8 cellular contexts compared by ENCODE assay signal in the genomic region with DNA sequence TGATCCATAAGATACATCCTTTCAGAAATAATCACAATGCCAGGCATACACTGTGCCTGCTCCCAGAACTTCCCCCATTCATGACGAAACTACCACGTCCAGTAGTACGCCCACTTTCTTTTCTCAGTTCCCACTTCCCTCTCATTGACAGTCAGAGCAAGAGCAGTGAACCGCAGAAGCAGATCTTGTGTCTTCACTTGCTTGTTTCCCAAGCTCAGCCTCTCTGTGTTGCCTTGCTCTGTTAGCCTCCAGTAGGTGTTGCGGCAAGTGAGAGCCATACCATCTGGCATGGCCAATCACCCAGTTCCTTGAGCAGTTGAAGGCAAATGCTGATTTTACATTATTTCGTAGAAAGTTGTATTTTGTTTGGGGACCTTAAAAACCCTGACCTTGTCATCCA.
DNase-seq lines count a peak whose midpoint lies in the region; ATAC-seq and TF ChIP-seq lines count a peak whose summit lies in the region.

No MANE protein-coding gene starts in this region.

- peak; percentile 37 for DNase-seq in stimulated activated naive CD4-positive, alpha-beta T cell treated with Interleukin-2 at 50 U/mL for 16 hours (lab: John Stamatoyannopoulos, UW)
- no peak for DNase-seq in stimulated activated naive CD4-positive, alpha-beta T cell (lab: John Stamatoyannopoulos, UW)
- DNase-seq in SKM-1 treated with dmso at 0.1 percent for 144 hours (lab: John Stamatoyannopoulos, UW; ENCODE audit: unreplicated experiment) (peak; percentile 97), inferior parietal cortex (ENCODE audit: extremely low spot score) (peak; percentile 71), NCI-H748 (lab: John Stamatoyannopoulos, UW; ENCODE audit: unreplicated experiment) (no peak), erythroblast (lab: John Stamatoyannopoulos, UW) (no peak)
- no peak for DNase-seq in effector CD8-positive, alpha-beta T cell (lab: John Stamatoyannopoulos, UW)

- ATAC-seq in HG03045 (IDR thresholded peaks at IDR 0.05; ENCODE audit: unreplicated experiment) = peak; percentile 85

- TF ChIP-seq POLR2A in erythroblast (IDR thresholded peaks at IDR 0.05; ENCODE audit: low read length) = no peak

Comparison
In these comparisons a context has a peak if more than half of its experiments do, and no peak if none do; other contexts are left out.
1. DNase-seq: peak in stimulated activated naive CD4-positive, alpha-beta T cell treated with Interleukin-2 at 50 U/mL for 16 hours (single experiment), SKM-1 treated with dmso at 0.1 percent for 144 hours (single experiment) and inferior parietal cortex (single experiment); none in stimulated activated naive CD4-positive, alpha-beta T cell (0 of 6), effector CD8-positive, alpha-beta T cell (single experiment), NCI-H748 (single experiment) and erythroblast (0 of 2).